ENCODE assay signal across 8 cellular contexts in genomic region chrX:48697182-48697727, GRCh38. TPM values are rescaled to one million over a fixed set of nuclear protein-coding genes. Genes with fewer than 3 reads are reported as not detected.
DNase-seq lines count a peak whose midpoint lies in the region; ATAC-seq, FAIRE-seq and TF ChIP-seq lines count a peak whose summit lies in the region.

No MANE protein-coding gene starts in this region.

- peaks cover 53% of the 10 kb centered on the region for H3K4me1 Mint-ChIP-seq in activated CD4-positive, alpha-beta memory T cell treated with anti-CD3 and anti-CD28 coated beads, Interleukin-2, amount 10 ng/mL, durations not matched to agents 7 days and 5 days

- CTCF ChIA-PET in activated CD4-positive, alpha-beta memory T cell treated with anti-CD3 and anti-CD28 coated beads, Interleukin-2, amount 10 ng/mL, durations not matched to agents 7 days and 5 days (lab: Charles Lee), result interaction anchor here (1.3 kb wide), 1 partner anchor 49 kb away, joined by 5 read pairs; no protein-coding TSS in a partner anchor

- H3K27me3 ChIP-seq in tibial artery, result no peaks in the 10 kb centered on the region

- peak overlapping the region in 1 of 2 donors; percentile 19 for H3K9ac ChIP-seq in kidney (ENCODE audit: low read length in 2 of 2)

- FAIRE-seq in kidney (lab: Jason Lieb, UNC), result no peak

- POLR2A ChIA-PET in activated CD4-positive, alpha-beta memory T cell treated with anti-CD3 and anti-CD28 coated beads, Interleukin-2, amount 10 ng/mL, durations not matched to agents 7 days and 5 days (lab: Charles Lee), result interaction anchor here (0.9 to 4.5 kb wide), 14 partner anchors 9 to 261 kb away, joined by 3 to 62 read pairs (median 5); partner anchors contain the start of genes HDAC6, PQBP1, RBM3 and TIMM17B

- no peak overlapping the region for H3K27ac ChIP-seq in kidney (ENCODE audit: low read depth in 2 of 2, low read length in 2 of 2)
- peak overlapping the region; percentile 93 to 97 for H3K27ac ChIP-seq in tibial artery

- H3K4me1 ChIP-seq in kidney (ENCODE audit: control insufficient read depth in 1 of 2, insufficient read depth in 1 of 2, low read depth in 1 of 2, low read length in 2 of 2), result peaks cover 0 to 8% of the 10 kb centered on the region in 2 donors
- H3K4me1 ChIP-seq in tibial artery, result peaks cover 0 to 12% (median 3%) of the 10 kb centered on the region in 4 donors

- peak overlapping the region; percentile 48 to 79 for H3K4me3 ChIP-seq in kidney (ENCODE audit: low read length in 2 of 2)
- H3K4me3 ChIP-seq in tibial artery, result peak overlapping the region; percentile 65 to 81

- TF ChIP-seq CTCF in kidney (IDR thresholded peaks at IDR 0.05; ENCODE audit: borderline replicate concordance, extremely low read depth, insufficient read depth), result no peak
- TF ChIP-seq CTCF in tibial artery (IDR thresholded peaks at IDR 0.05), result no peak
- TF ChIP-seq CTCF in GM13977 (IDR thresholded peaks at IDR 0.05; ENCODE audit: extremely low read depth, insufficient read depth, missing control alignments), result no peak

- H3K9me3 Mint-ChIP-seq in activated CD4-positive, alpha-beta memory T cell treated with anti-CD3 and anti-CD28 coated beads, Interleukin-2, amount 10 ng/mL, durations not matched to agents 7 days and 5 days, result no peaks in the 10 kb centered on the region

- ATAC-seq in GM21526 (IDR thresholded peaks at IDR 0.05; ENCODE audit: low FRiP score, unreplicated experiment), result peak; percentile 4
- ATAC-seq in HG03571 (IDR thresholded peaks at IDR 0.05; ENCODE audit: unreplicated experiment), result no peak

- in situ Hi-C loops in GM13977 (cut with MboI; ENCODE audit: low pct_unique_long_range_greater_than_20kb, low sequenced_read_pairs, unreplicated experiment), result no loop called here

- H3K27ac Mint-ChIP-seq in activated CD4-positive, alpha-beta memory T cell treated with anti-CD3 and anti-CD28 coated beads, Interleukin-2, amount 10 ng/mL, durations not matched to agents 7 days and 5 days, result peak overlapping the region; percentile 85

- intact Hi-C loops in kidney (cut with DNase I), result no loop called here
- intact Hi-C loops in tibial artery (cut with DNase I; ENCODE audit: low total_unique reads), result no loop called here

- H3K27me3 Mint-ChIP-seq in activated CD4-positive, alpha-beta memory T cell treated with anti-CD3 and anti-CD28 coated beads, Interleukin-2, amount 10 ng/mL, durations not matched to agents 7 days and 5 days, result no peaks in the 10 kb centered on the region

- peak overlapping the region; percentile 87 for H3K4me3 Mint-ChIP-seq in activated CD4-positive, alpha-beta memory T cell treated with anti-CD3 and anti-CD28 coated beads, Interleukin-2, amount 10 ng/mL, durations not matched to agents 7 days and 5 days

- H3K9me3 ChIP-seq in kidney (ENCODE audit: control insufficient read depth in 1 of 2, low read length in 2 of 2) (no peaks in the 10 kb centered on the region), tibial artery (no peaks in the 10 kb centered on the region)

- peaks cover 6 to 8% of the 10 kb centered on the region in 2 donors for H3K36me3 ChIP-seq in kidney (ENCODE audit: control insufficient read depth in 1 of 2, insufficient read depth in 2 of 2, low read length in 2 of 2)
- peaks cover 0 to 30% (median 14%) of the 10 kb centered on the region in 3 donors for H3K36me3 ChIP-seq in tibial artery

- peak; percentile 27 for DNase-seq in AG08395 (ENCODE audit: low spot score)
- DNase-seq in activated CD4-positive, alpha-beta memory T cell treated with anti-CD3 and anti-CD28 coated beads, Interleukin-2, amount 10 ng/mL, durations not matched to agents 7 days and 5 days, result no peak
- no peak for DNase-seq in kidney
- DNase-seq in tibial artery, result no peak
- DNase-seq in GM13977 (ENCODE audit: low spot score), result no peak
- no peak for DNase-seq in T1000 (lab: John Stamatoyannopoulos, UW)

- H3K36me3 Mint-ChIP-seq in activated CD4-positive, alpha-beta memory T cell treated with anti-CD3 and anti-CD28 coated beads, Interleukin-2, amount 10 ng/mL, durations not matched to agents 7 days and 5 days (ENCODE audit: low read depth), result peaks cover 25% of the 10 kb centered on the region

RNA-seq across cellular contexts. Expression of gene SUV39H1, which starts 0.7 kb away (rescaled TPM):
- 10 to 100 TPM; 30.3 to 33.2 TPM for total RNA-seq in activated CD4-positive, alpha-beta memory T cell treated with anti-CD3 and anti-CD28 coated beads, Interleukin-2, amount 10 ng/mL, durations not matched to agents 7 days and 5 days
- total RNA-seq in kidney, result 5.0 TPM
- polyA plus RNA-seq in kidney (ENCODE audit: insufficient read depth, low read depth, low replicate concordance), result 2.8 TPM

RNA-seq across cellular contexts. Expression of gene WAS, which starts 13.7 kb away (rescaled TPM):
- 100 to 1,000 TPM; 156 to 157 TPM for total RNA-seq in activated CD4-positive, alpha-beta memory T cell treated with anti-CD3 and anti-CD28 coated beads, Interleukin-2, amount 10 ng/mL, durations not matched to agents 7 days and 5 days
- 14.2 TPM for total RNA-seq in kidney
- polyA plus RNA-seq in kidney (ENCODE audit: insufficient read depth, low read depth, low replicate concordance), result 2.2 TPM

Comparison
In these comparisons a context has a peak if more than half of its experiments do, and no peak if none do; other contexts are left out.
1. H3K27ac ChIP-seq: peak in tibial artery (2 of 2); none in kidney (0 of 2).
2. RNA of gene WAS, which starts 13.7 kb away (total RNA-seq): 156 to 157 TPM in activated CD4-positive, alpha-beta memory T cell treated with anti-CD3 and anti-CD28 coated beads, Interleukin-2, amount 10 ng/mL, durations not matched to agents 7 days and 5 days; 14.2 TPM in kidney (single experiment); every median in the first group is over 10 times any median in the second.